In the genomic region with DNA sequence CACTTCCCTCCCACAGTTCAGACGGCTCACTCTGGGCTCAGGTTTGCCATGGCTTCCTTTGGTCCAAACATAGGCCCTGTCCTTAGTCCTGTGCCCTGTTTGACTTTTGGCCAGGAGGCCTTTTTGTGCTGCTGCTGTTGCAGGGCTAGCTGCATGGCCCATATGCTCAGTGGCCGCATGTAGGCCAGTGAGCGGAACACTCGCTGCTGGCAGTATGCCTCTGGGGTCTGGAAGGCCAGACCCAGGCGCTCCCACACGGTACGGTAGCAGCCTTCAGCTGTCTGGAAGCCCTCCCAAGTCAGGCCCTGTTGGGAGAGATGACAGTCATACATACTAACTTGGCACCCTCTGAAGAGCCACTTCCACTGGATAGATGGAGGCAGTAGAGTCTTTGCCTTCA, we compare ENCODE assay signal across 19 cellular contexts. TPM values are rescaled to one million over a fixed set of nuclear protein-coding genes. Genes with fewer than 3 reads are reported as not detected.
"Had no signal": no experiment of that assay in that cellular context is flagged by ENCODE, and none has a peak within 500 bp of the region (broad histone marks: within the 10 kb centered on the region; RNA-seq: fewer than 3 reads in every experiment).

No MANE protein-coding gene starts in this region.

- H3K27ac ChIP-seq: epithelial cell of prostate, suprapubic skin had no signal

- DNase-seq: activated CD4-positive, alpha-beta T cell treated with anti-CD3 and anti-CD28 coated beads for 1 hour; activated gamma-delta T cell; activated T-cell treated with anti-CD3 and anti-CD28 coated beads, Interleukin-2, amount 50 U/mL, for 72 hours; dermis blood vessel endothelial cell; effector memory CD4-positive, alpha-beta T cell; foreskin melanocyte; nephron progenitor cell; occipital lobe; stimulated activated CD4-positive, alpha-beta T cell treated with anti-CD3 and anti-CD28 coated beads, Interleukin-2, amount 100 ng/mL, for 24 hours; SW 1271; T-helper 2 cell; transverse colon had no signal

- ATAC-seq: activated T-cell treated with anti-CD3 and anti-CD28 coated beads, Interleukin-2, amount 50 U/mL, for 72 hours; left lobe of liver had no signal

- FAIRE-seq: keratinocyte had no signal

- H3K27me3 ChIP-seq: suprapubic skin, transverse colon had no signal

- H3K9me3 Mint-ChIP-seq: activated naive CD4-positive, alpha-beta T cell treated with anti-CD3 and anti-CD28 coated beads, Interleukin-2, amount 50 U/mL, for 24 hours; activated T-cell treated with anti-CD3 and anti-CD28 coated beads, Interleukin-2, amount 50 U/mL, for 72 hours; nephron progenitor cell; stimulated activated naive CD8-positive, alpha-beta T cell treated with anti-CD3 and anti-CD28 coated beads, Interleukin-15, Interleukin-2, amounts not matched to agents 100 ng/mL and 50 ng/mL, for 24 hours had no signal

- H3K9me3 ChIP-seq: suprapubic skin, transverse colon had no signal

- H3K27ac Mint-ChIP-seq: activated naive CD4-positive, alpha-beta T cell treated with anti-CD3 and anti-CD28 coated beads, Interleukin-2, amount 50 U/mL, for 24 hours; activated T-cell treated with anti-CD3 and anti-CD28 coated beads, Interleukin-2, amount 50 U/mL, for 72 hours; nephron progenitor cell; stimulated activated naive CD8-positive, alpha-beta T cell treated with anti-CD3 and anti-CD28 coated beads, Interleukin-15, Interleukin-2, amounts not matched to agents 100 ng/mL and 50 ng/mL, for 24 hours had no signal

- H3K4me3 Mint-ChIP-seq: activated naive CD4-positive, alpha-beta T cell treated with anti-CD3 and anti-CD28 coated beads, Interleukin-2, amount 50 U/mL, for 24 hours; activated T-cell treated with anti-CD3 and anti-CD28 coated beads, Interleukin-2, amount 50 U/mL, for 72 hours; nephron progenitor cell; stimulated activated naive CD8-positive, alpha-beta T cell treated with anti-CD3 and anti-CD28 coated beads, Interleukin-15, Interleukin-2, amounts not matched to agents 100 ng/mL and 50 ng/mL, for 24 hours had no signal

- H3K27me3 Mint-ChIP-seq: activated naive CD4-positive, alpha-beta T cell treated with anti-CD3 and anti-CD28 coated beads, Interleukin-2, amount 50 U/mL, for 24 hours; stimulated activated naive CD8-positive, alpha-beta T cell treated with anti-CD3 and anti-CD28 coated beads, Interleukin-15, Interleukin-2, amounts not matched to agents 100 ng/mL and 50 ng/mL, for 24 hours had no signal

- H3K4me3 ChIP-seq: suprapubic skin, transverse colon had no signal

RNA-seq across cellular contexts. Expression of gene MSMP, which starts 16.9 kb away (rescaled TPM):
- total RNA-seq: activated T-cell treated with anti-CD3 and anti-CD28 coated beads, Interleukin-2, amount 50 U/mL, for 72 hours; myocyte; occipital lobe; suprapubic skin; transverse colon had no signal
- polyA plus RNA-seq: keratinocyte had no signal
